Comparison of ENCODE assay signal across 17 cellular contexts in genomic region chr10:100534726-100535125, GRCh38. TPM values are rescaled to one million over a fixed set of nuclear protein-coding genes. Genes with fewer than 3 reads are reported as not detected.
DNase-seq lines count a peak whose midpoint lies in the region; TF ChIP-seq lines count a peak whose summit lies in the region.
"Had no signal": no experiment of that assay in that cellular context is flagged by ENCODE, and none has a peak within 500 bp of the region (broad histone marks: within the 10 kb centered on the region; RNA-seq: fewer than 3 reads in every experiment).

No MANE protein-coding gene starts in this region.

- CTCF ChIA-PET in mammary epithelial cell (lab: Charles Lee; ENCODE audit: low non-redundant PET): no interaction called here

- DNase-seq in mammary epithelial cell (no peak), breast epithelium (ENCODE audit: low spot score in 2 of 2) (no peak), Karpas-422 (no peak), trophoblast cell (no peak), NOMO-1 treated with dmso at 0.1 percent for 144 hours (lab: John Stamatoyannopoulos, UW; ENCODE audit: unreplicated experiment) (no peak), glutamatergic neuron (no peak), NCI-H526 treated with DMSO at 0.1 percent for 48 hours (lab: John Stamatoyannopoulos, UW) (no peak)
- DNase-seq: activated B cell treated with CpG ODN at 0.5 μM for 24 hours; activated CD8-positive, alpha-beta memory T cell treated with anti-CD3 and anti-CD28 coated beads, Interleukin-2, amount 50 U/mL, for 4 hours; activated naive CD4-positive, alpha-beta T cell treated with anti-CD3 and anti-CD28 coated beads, Interleukin-2, amount 10 ng/mL, durations not matched to agents 7 days and 5 days; hippocampal formation; NCI-H1930; ovary; stimulated activated naive CD4-positive, alpha-beta T cell treated with Interleukin-2 at 50 U/mL for 16 hours; uterus had no signal

- dilution Hi-C loops in mammary epithelial cell (cut with HindIII; ENCODE audit: low sequenced_read_pairs): no loop called here

- intact Hi-C loops in mammary epithelial cell (cut with micrococcal nuclease) (no loop called here), breast epithelium (cut with DNase I; ENCODE audit: low total_unique reads) (no loop called here)

- H3K4me3 ChIP-seq in mammary epithelial cell (replicated peaks in 1 of 3; ENCODE audit: insufficient read depth in 1 of 3, low read depth in 2 of 3, low read length in 3 of 3) (no peak overlapping the region), breast epithelium (no peak overlapping the region), Karpas-422 (ENCODE audit: low read length) (no peak overlapping the region), trophoblast cell (ENCODE audit: low read depth, low read length) (no peak overlapping the region)

- H3K23ac ChIP-seq in trophoblast cell (ENCODE audit: low read length): no peak overlapping the region

- H3K4me1 ChIP-seq in mammary epithelial cell (ENCODE audit: insufficient read depth, low read length): peaks cover 16% of the 10 kb centered on the region
- H3K4me1 ChIP-seq in breast epithelium: peaks cover 0 to 15% of the 10 kb centered on the region in 2 donors
- H3K4me1 ChIP-seq in Karpas-422 (ENCODE audit: low read length): peaks cover 31% of the 10 kb centered on the region
- peaks cover 4 to 9% of the 10 kb centered on the region in 2 experiments for H3K4me1 ChIP-seq in trophoblast cell (ENCODE audit: control insufficient read depth in 1 of 2, insufficient read depth in 2 of 2, low read length in 2 of 2)

- 54% methylated on average over 2 of the region's 2 CpGs for WGBS in mammary epithelial cell (ENCODE audit: low coverage, missing lambda C conversion rate)
- WGBS in trophoblast cell (ENCODE audit: extremely low coverage, insufficient coverage, insufficient read length): no CpG with 5 or more reads among the region's 2 CpGs

- no peaks in the 10 kb centered on the region for H4K20me1 ChIP-seq in mammary epithelial cell (ENCODE audit: insufficient read depth, low read length)
- peaks cover 11% of the 10 kb centered on the region; the same call in 1 of the 2 replicates for H4K20me1 ChIP-seq in Karpas-422 (ENCODE audit: insufficient read depth, low read depth, low read length)

- TF ChIP-seq POLR2A in breast epithelium (IDR thresholded peaks at IDR 0.05): no peak

- H3K4ac ChIP-seq in trophoblast cell (ENCODE audit: low read depth, low read length): no peak overlapping the region

- H2AK5ac ChIP-seq in trophoblast cell (ENCODE audit: low read length): no peak overlapping the region

- no peak overlapping the region for H4K12ac ChIP-seq in trophoblast cell (ENCODE audit: low read depth, low read length)

- no peak overlapping the region for H3K27ac Mint-ChIP-seq in glutamatergic neuron (ENCODE audit: unreplicated experiment)
- H3K27ac Mint-ChIP-seq: activated B cell treated with CpG ODN at 0.5 μM for 24 hours; activated naive CD4-positive, alpha-beta T cell treated with anti-CD3 and anti-CD28 coated beads, Interleukin-2, amount 10 ng/mL, durations not matched to agents 7 days and 5 days had no signal

- H3K36me3 ChIP-seq in mammary epithelial cell (ENCODE audit: insufficient read depth, low read length) (peaks cover 3% of the 10 kb centered on the region), breast epithelium (no peaks in the 10 kb centered on the region), Karpas-422 (ENCODE audit: insufficient read depth, low read length) (peaks cover 12% of the 10 kb centered on the region; the same call in 1 of the 2 replicates), trophoblast cell (ENCODE audit: control insufficient read depth in 1 of 2, insufficient read depth in 2 of 2, low read length in 2 of 2) (peaks cover 3 to 9% of the 10 kb centered on the region in 2 experiments)
- H3K36me3 ChIP-seq: ovary, uterus had no signal

- peaks cover 1% of the 10 kb centered on the region for H3K9me3 Mint-ChIP-seq in glutamatergic neuron (ENCODE audit: unreplicated experiment)
- H3K9me3 Mint-ChIP-seq: activated B cell treated with CpG ODN at 0.5 μM for 24 hours had no signal

- no peak overlapping the region for H4K91ac ChIP-seq in trophoblast cell (ENCODE audit: low read depth, low read length)

- peaks cover 41% of the 10 kb centered on the region for H3K79me2 ChIP-seq in mammary epithelial cell (ENCODE audit: insufficient read depth, low read length)
- H3K79me2 ChIP-seq in Karpas-422 (ENCODE audit: low read length): peaks cover 38% of the 10 kb centered on the region
- H3K79me2 ChIP-seq in trophoblast cell (ENCODE audit: control insufficient read depth, insufficient read depth, low read length, poor library complexity): peaks cover under 1% of the 10 kb centered on the region

- no peaks in the 10 kb centered on the region for H3K9me2 ChIP-seq in Karpas-422 (replicated peaks; ENCODE audit: insufficient read depth, low read length)

- no peaks in the 10 kb centered on the region for H3K9me3 ChIP-seq in mammary epithelial cell (replicated peaks; ENCODE audit: insufficient read depth, low read length)
- no peaks in the 10 kb centered on the region for H3K9me3 ChIP-seq in breast epithelium
- no peaks in the 10 kb centered on the region for H3K9me3 ChIP-seq in Karpas-422 (ENCODE audit: low read length)
- H3K9me3 ChIP-seq in trophoblast cell (ENCODE audit: insufficient read depth, low read depth, low read length): no peaks in the 10 kb centered on the region
- H3K9me3 ChIP-seq: ovary, uterus had no signal

- BruUV-seq in mammary epithelial cell (replicated peaks; lab: Mats Ljungman, UMichigan): no TSS peak

- no peak overlapping the region for H3K14ac ChIP-seq in trophoblast cell (ENCODE audit: low read length)

- H2AFZ ChIP-seq in mammary epithelial cell (ENCODE audit: low read depth, low read length): peak overlapping the region; percentile 95
- H2AFZ ChIP-seq in Karpas-422 (ENCODE audit: low read length): peak overlapping the region; percentile 93
- peak overlapping the region; percentile 9 for H2AFZ ChIP-seq in trophoblast cell (ENCODE audit: insufficient read depth, low read length, poor library complexity)

- peaks cover 5% of the 10 kb centered on the region for H3K79me1 ChIP-seq in trophoblast cell (ENCODE audit: low read length)

- H3K9ac ChIP-seq in mammary epithelial cell (ENCODE audit: insufficient read depth, low read length) (no peak overlapping the region), Karpas-422 (ENCODE audit: low read length) (no peak overlapping the region), trophoblast cell (ENCODE audit: low read length) (no peak overlapping the region)

- H3K27me3 ChIP-seq in mammary epithelial cell (ENCODE audit: insufficient read depth, low read length) (no peaks in the 10 kb centered on the region), breast epithelium (no peaks in the 10 kb centered on the region), Karpas-422 (ENCODE audit: low read length) (no peaks in the 10 kb centered on the region), trophoblast cell (ENCODE audit: insufficient read depth, low read length) (no peaks in the 10 kb centered on the region)
- H3K27me3 ChIP-seq: ovary, uterus had no signal

- no peak overlapping the region for H2BK5ac ChIP-seq in trophoblast cell (ENCODE audit: low read depth, low read length, poor library complexity)

- in situ Hi-C loops in mammary epithelial cell (cut with MboI; ENCODE audit: low sequenced_read_pairs in 2 of 2): no loop called here

- peaks cover 12% of the 10 kb centered on the region for H3K4me1 Mint-ChIP-seq in glutamatergic neuron (ENCODE audit: low read depth, unreplicated experiment)

- H4K8ac ChIP-seq in trophoblast cell (ENCODE audit: low read depth, low read length): no peak overlapping the region

- TF ChIP-seq CTCF in mammary epithelial cell (conservative IDR thresholded peaks at IDR 0.05 in 1 of 2, IDR thresholded peaks at IDR 0.05 in 1 of 2; ENCODE audit: extremely low read depth in 1 of 2, insufficient read depth in 1 of 2, low read depth in 1 of 2, low read length in 2 of 2) (no peak), breast epithelium (IDR thresholded peaks at IDR 0.05) (no peak), VCaP (conservative IDR thresholded peaks at IDR 0.05) (no peak), glutamatergic neuron (IDR thresholded peaks at IDR 0.05; ENCODE audit: partially characterized antibody, unreplicated experiment) (no peak)

- no peak overlapping the region for H2BK12ac ChIP-seq in trophoblast cell (ENCODE audit: low read length)

- peaks cover 3% of the 10 kb centered on the region for H3K27me3 Mint-ChIP-seq in glutamatergic neuron (ENCODE audit: unreplicated experiment)
- H3K27me3 Mint-ChIP-seq: activated B cell treated with CpG ODN at 0.5 μM for 24 hours; activated naive CD4-positive, alpha-beta T cell treated with anti-CD3 and anti-CD28 coated beads, Interleukin-2, amount 10 ng/mL, durations not matched to agents 7 days and 5 days had no signal

- H3K4me2 ChIP-seq in mammary epithelial cell (ENCODE audit: insufficient read depth, low read depth, low read length) (no peak overlapping the region), Karpas-422 (ENCODE audit: low read depth, low read length, poor library complexity, severe bottlenecking) (no peak overlapping the region), trophoblast cell (ENCODE audit: low read length) (no peak overlapping the region)

- H3K36me3 Mint-ChIP-seq in glutamatergic neuron (ENCODE audit: unreplicated experiment): no peaks in the 10 kb centered on the region

- H3K18ac ChIP-seq in trophoblast cell (ENCODE audit: low read length): no peak overlapping the region

- peak overlapping the region; percentile 45 for H2BK120ac ChIP-seq in trophoblast cell (ENCODE audit: insufficient read depth, low read length, poor library complexity)

- H3K27ac ChIP-seq in mammary epithelial cell (ENCODE audit: insufficient read depth, low read depth, low read length) (no peak overlapping the region), breast epithelium (no peak overlapping the region), Karpas-422 (ENCODE audit: low read length) (no peak overlapping the region), VCaP (peak overlapping the region; percentile 55; the same call in 1 of the 2 replicates), trophoblast cell (ENCODE audit: low read depth, low read length) (no peak overlapping the region)
- H3K27ac ChIP-seq: RWPE1 had no signal

- no peak overlapping the region for H3K4me3 Mint-ChIP-seq in glutamatergic neuron (ENCODE audit: unreplicated experiment)
- H3K4me3 Mint-ChIP-seq: activated B cell treated with CpG ODN at 0.5 μM for 24 hours; activated naive CD4-positive, alpha-beta T cell treated with anti-CD3 and anti-CD28 coated beads, Interleukin-2, amount 10 ng/mL, durations not matched to agents 7 days and 5 days had no signal

RNA-seq across cellular contexts. Expression of gene HIF1AN, which starts 1.0 kb away (rescaled TPM):
- total RNA-seq in mammary epithelial cell (10 to 100 TPM; 10.3 to 45.0 TPM), breast epithelium (10 to 100 TPM; 11.4 to 20.6 (median 15.4) TPM), glutamatergic neuron (ENCODE audit: unreplicated experiment) (49.6 TPM)
- polyA plus RNA-seq in mammary epithelial cell: 6.4 TPM
- 22.3 TPM for polyA minus RNA-seq in mammary epithelial cell
- total RNA-seq in Karpas-422 (2014; rRNA removed; shearing (Covaris generic); ENCODE audit: low replicate concordance): 14.8 and 19.2 TPM in 2 replicates
- polyA plus RNA-seq in trophoblast cell (2013): 18.4 and 19.2 TPM in 2 replicates

RNA-seq across cellular contexts. Expression of gene NDUFB8, which starts 5.1 kb away (rescaled TPM):
- 100 to 1,000 TPM in 1 of 2 donors, 10 to 100 TPM in 1; 82.7 to 167 TPM for total RNA-seq in mammary epithelial cell
- polyA plus RNA-seq in mammary epithelial cell: 272 TPM
- 120 TPM for polyA minus RNA-seq in mammary epithelial cell
- 100 to 1,000 TPM; 143 to 148 (median 144) TPM for total RNA-seq in breast epithelium
- 267 and 500 TPM in 2 replicates for total RNA-seq in Karpas-422 (2014; rRNA removed; shearing (Covaris generic); ENCODE audit: low replicate concordance)
- polyA plus RNA-seq in trophoblast cell (2013): 229 and 233 TPM in 2 replicates
- total RNA-seq in glutamatergic neuron (ENCODE audit: unreplicated experiment): 284 TPM

RNA-seq across cellular contexts. Expression of gene SEC31B, which starts 15.1 kb away (rescaled TPM):
- 1 to 10 TPM; 4.7 to 5.4 TPM for total RNA-seq in mammary epithelial cell
- 2.0 TPM for polyA plus RNA-seq in mammary epithelial cell
- polyA minus RNA-seq in mammary epithelial cell: 1.1 TPM
- 10 to 100 TPM in 2 of 3 donors, 1 to 10 TPM in 1; 9.8 to 18.1 (median 12.1) TPM for total RNA-seq in breast epithelium
- 23.6 and 26.6 TPM in 2 replicates for total RNA-seq in Karpas-422 (2014; rRNA removed; shearing (Covaris generic); ENCODE audit: low replicate concordance)
- 2.4 and 2.8 TPM in 2 replicates for polyA plus RNA-seq in trophoblast cell (2013)
- 22.3 TPM for total RNA-seq in glutamatergic neuron (ENCODE audit: unreplicated experiment)

Comparison
In these comparisons a context has a peak if more than half of its experiments do, and no peak if none do; other contexts are left out.
1. H2AFZ ChIP-seq: peak in every context shown above with its lines; median percentile 95 in mammary epithelial cell; 93 in Karpas-422; 9 in trophoblast cell.